12 cellular contexts compared by ENCODE assay signal in the genomic region with DNA sequence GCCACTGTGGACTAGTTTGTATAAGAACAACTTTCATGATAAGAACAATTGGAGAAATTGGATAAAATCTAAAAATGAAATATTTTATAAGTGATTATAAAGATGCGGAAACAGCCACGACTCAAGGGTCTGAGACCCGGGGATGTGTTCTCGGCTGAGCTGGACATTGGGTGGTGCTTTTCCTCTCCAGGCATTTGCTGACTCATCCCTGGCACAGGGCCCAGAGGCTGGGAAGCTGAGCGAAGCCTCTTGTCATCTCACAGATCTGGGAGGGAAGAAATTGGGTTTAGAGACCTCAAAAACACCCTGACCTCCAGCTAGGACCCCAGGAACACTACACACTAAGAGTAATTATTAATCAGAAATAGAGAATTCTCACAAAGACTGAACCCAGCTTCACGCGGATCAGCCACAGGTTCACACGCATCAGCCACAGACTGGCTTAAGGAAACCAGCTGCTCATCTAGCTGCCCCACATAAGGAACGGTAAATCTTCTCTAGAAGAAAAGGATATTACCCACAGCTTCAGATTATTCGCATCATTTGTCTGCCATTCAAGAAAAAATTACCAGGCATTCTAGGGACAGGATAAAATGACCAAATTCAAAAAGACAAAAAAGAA. TPM values are rescaled to one million over a fixed set of nuclear protein-coding genes. Genes with fewer than 3 reads are reported as not detected.
DNase-seq lines count a peak whose midpoint lies in the region; ATAC-seq, FAIRE-seq and TF ChIP-seq lines count a peak whose summit lies in the region.
"Had no signal": no experiment of that assay in that cellular context is flagged by ENCODE, and none has a peak within 500 bp of the region (broad histone marks: within the 10 kb centered on the region; RNA-seq: fewer than 3 reads in every experiment).

No MANE protein-coding gene starts in this region.

- no peak overlapping the region for H3K9ac ChIP-seq in fibroblast of lung (ENCODE audit: insufficient read depth, low read length)
- H3K9ac ChIP-seq: parathyroid adenoma had no signal

- peak; percentile 94 for DNase-seq in ELR (ENCODE audit: low read depth)
- DNase-seq in RCC 7860 (ENCODE audit: low spot score) = peak; percentile 59
- DNase-seq in fibroblast of lung (ENCODE audit: low read depth in 2 of 2) = peak; percentile 60 to 86
- peak; percentile 93 for DNase-seq in posterior vena cava (ENCODE audit: low spot score)
- DNase-seq in natural killer cell treated with Interleukin-12 subunit alpha and Interleukin-12 subunit beta and Interleukin-15 and Interleukin-18, amount 100 ng/mL, for 72 hours (ENCODE audit: low spot score) = no peak
- no peak for DNase-seq in coronary artery (ENCODE audit: low spot score)
- no peak for DNase-seq in SK-N-DZ (ENCODE audit: low spot score)
- DNase-seq: NCI-H524 had no signal

- no peak for ATAC-seq in natural killer cell treated with Interleukin-12 subunit alpha and Interleukin-12 subunit beta and Interleukin-15 and Interleukin-18, amount 100 ng/mL, for 72 hours
- no peak for ATAC-seq in GM19452 (IDR thresholded peaks at IDR 0.05; ENCODE audit: unreplicated experiment)

- H3K4me3 ChIP-seq in fibroblast of lung (replicated peaks in 1 of 4; ENCODE audit: control extremely low read depth in 1 of 4, insufficient read depth in 1 of 4, low read depth in 3 of 4, low read length in 4 of 4) (no peak overlapping the region), coronary artery (no peak overlapping the region)

- H3K4me3 Mint-ChIP-seq in natural killer cell treated with Interleukin-12 subunit alpha and Interleukin-12 subunit beta and Interleukin-15 and Interleukin-18, amount 100 ng/mL, for 72 hours = no peak overlapping the region

- no peak for TF ChIP-seq CTCF in fibroblast of lung (conservative IDR thresholded peaks at IDR 0.05 in 1 of 2, IDR thresholded peaks at IDR 0.05 in 1 of 2; ENCODE audit: low read depth in 1 of 2, low read length in 2 of 2)
- no peak for TF ChIP-seq CTCF in coronary artery (IDR thresholded peaks at IDR 0.05)

- H3K4me1 ChIP-seq in fibroblast of lung (ENCODE audit: control insufficient read depth, extremely low read depth, insufficient read depth, low read length) = peaks cover 2% of the 10 kb centered on the region
- H3K4me1 ChIP-seq: parathyroid adenoma had no signal

- no peaks in the 10 kb centered on the region for H3K4me1 Mint-ChIP-seq in natural killer cell treated with Interleukin-12 subunit alpha and Interleukin-12 subunit beta and Interleukin-15 and Interleukin-18, amount 100 ng/mL, for 72 hours (ENCODE audit: low read depth in 2 of 2)

- H3K9me3 ChIP-seq in fibroblast of lung (ENCODE audit: control insufficient read depth, insufficient read depth, low read depth, low read length) = no peaks in the 10 kb centered on the region

- intact Hi-C loops in posterior vena cava (cut with DNase I) = no loop called here

- H3K36me3 ChIP-seq in fibroblast of lung (ENCODE audit: control insufficient read depth, insufficient read depth, low read length) = no peaks in the 10 kb centered on the region

- peaks cover 3% of the 10 kb centered on the region for H3K9me3 Mint-ChIP-seq in natural killer cell treated with Interleukin-12 subunit alpha and Interleukin-12 subunit beta and Interleukin-15 and Interleukin-18, amount 100 ng/mL, for 72 hours

- no peak overlapping the region for H3K27ac ChIP-seq in fibroblast of lung (ENCODE audit: insufficient read depth, low read length)
- no peak overlapping the region for H3K27ac ChIP-seq in coronary artery
- H3K27ac ChIP-seq: parathyroid adenoma had no signal

- FAIRE-seq in RCC 7860 (lab: Jason Lieb, UNC) = peak; percentile 92
- FAIRE-seq: endometrium had no signal

- H3K27me3 ChIP-seq in fibroblast of lung (ENCODE audit: control insufficient read depth, insufficient read depth, low read length) = peaks cover 3% of the 10 kb centered on the region

- H3K36me3 Mint-ChIP-seq in natural killer cell treated with Interleukin-12 subunit alpha and Interleukin-12 subunit beta and Interleukin-15 and Interleukin-18, amount 100 ng/mL, for 72 hours = peaks cover 7% of the 10 kb centered on the region

- H3K4me2 ChIP-seq in fibroblast of lung (ENCODE audit: extremely low read depth, insufficient read depth, low read length) = no peak overlapping the region

- no peak overlapping the region for H2AFZ ChIP-seq in fibroblast of lung (ENCODE audit: low read length)
- H2AFZ ChIP-seq: parathyroid adenoma had no signal

- no peak overlapping the region for H3K27ac Mint-ChIP-seq in natural killer cell treated with Interleukin-12 subunit alpha and Interleukin-12 subunit beta and Interleukin-15 and Interleukin-18, amount 100 ng/mL, for 72 hours

- no peaks in the 10 kb centered on the region for H3K79me2 ChIP-seq in fibroblast of lung (ENCODE audit: control insufficient read depth, insufficient read depth, low read length)
- H3K79me2 ChIP-seq: parathyroid adenoma had no signal

- peaks cover 31 to 50% of the 10 kb centered on the region in 2 donors for H3K27me3 Mint-ChIP-seq in natural killer cell treated with Interleukin-12 subunit alpha and Interleukin-12 subunit beta and Interleukin-15 and Interleukin-18, amount 100 ng/mL, for 72 hours

- no peaks in the 10 kb centered on the region for H4K20me1 ChIP-seq in fibroblast of lung (ENCODE audit: control insufficient read depth, extremely low read depth, insufficient read depth, low read length)

RNA-seq across cellular contexts. Expression of a gene that starts 2.8 kb away (rescaled TPM):
- total RNA-seq in fibroblast of lung (not detected in 2 replicates), posterior vena cava (not detected)
- not detected in 2 replicates for polyA plus RNA-seq in fibroblast of lung
- not detected in 2 replicates for polyA plus RNA-seq in fibroblast of lung (2012)
- polyA minus RNA-seq in fibroblast of lung (ENCODE audit: low replicate concordance) = not detected in 2 replicates
- total RNA-seq in natural killer cell treated with Interleukin-12 subunit alpha and Interleukin-12 subunit beta and Interleukin-15 and Interleukin-18, amount 100 ng/mL, for 72 hours = not detected
- polyA plus RNA-seq in SK-N-DZ (2014; cell fraction: cytosol; rRNA removed) = not detected in 2 replicates
- polyA plus RNA-seq in SK-N-DZ (2014; cell fraction: nucleus; rRNA removed) = not detected in 2 replicates
- total RNA-seq: subcutaneous adipose tissue had no signal

RNA-seq across cellular contexts. Expression of a gene that starts 13.7 kb away (rescaled TPM):
- total RNA-seq in fibroblast of lung = not detected in 2 replicates
- polyA plus RNA-seq in fibroblast of lung = not detected in 2 replicates
- polyA plus RNA-seq in fibroblast of lung (2012) = not detected in 2 replicates
- polyA minus RNA-seq in fibroblast of lung (ENCODE audit: low replicate concordance) = not detected in 2 replicates
- not detected for total RNA-seq in posterior vena cava
- total RNA-seq in natural killer cell treated with Interleukin-12 subunit alpha and Interleukin-12 subunit beta and Interleukin-15 and Interleukin-18, amount 100 ng/mL, for 72 hours = not detected
- not detected in 2 replicates for polyA plus RNA-seq in SK-N-DZ (2014; cell fraction: cytosol; rRNA removed)
- not detected in 2 replicates for polyA plus RNA-seq in SK-N-DZ (2014; cell fraction: nucleus; rRNA removed)
- total RNA-seq: subcutaneous adipose tissue had no signal

Comparison
In these comparisons a context has a peak if more than half of its experiments do, and no peak if none do; other contexts are left out.
1. DNase-seq: peak in ELR (single experiment), RCC 7860 (single experiment), fibroblast of lung (2 of 2) and posterior vena cava (single experiment); none in natural killer cell treated with Interleukin-12 subunit alpha and Interleukin-12 subunit beta and Interleukin-15 and Interleukin-18, amount 100 ng/mL, for 72 hours (single experiment), coronary artery (single experiment) and SK-N-DZ (single experiment).